1 cellular context compared by ENCODE assay signal in the genomic region with DNA sequence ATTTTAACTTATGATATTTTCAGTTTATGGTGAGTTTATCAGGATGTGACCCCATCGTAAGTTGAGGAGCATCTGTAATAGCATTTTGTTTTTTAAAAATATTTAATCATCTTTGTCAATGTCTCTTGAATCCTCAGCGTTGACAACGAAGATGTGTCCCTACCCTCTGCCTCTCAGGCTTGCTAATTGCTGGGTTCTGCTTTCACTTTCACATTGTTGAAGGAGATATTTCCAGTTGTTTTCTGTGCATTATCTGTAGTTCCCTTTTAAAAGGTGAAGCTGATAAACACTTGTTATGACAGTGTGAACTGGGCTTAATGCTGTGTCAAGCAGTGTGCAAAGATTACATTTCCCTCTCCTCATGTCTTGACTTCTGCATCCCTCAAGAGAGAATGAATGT.
TF ChIP-seq lines count a peak whose summit lies in the region.

No MANE protein-coding gene starts in this region.

TF ChIP-seq in WTC11, 78 proteins besides CTCF, POLR2A, EP300 and RAD21 (continued from another document):
- TF ChIP-seq, protein P1, sequence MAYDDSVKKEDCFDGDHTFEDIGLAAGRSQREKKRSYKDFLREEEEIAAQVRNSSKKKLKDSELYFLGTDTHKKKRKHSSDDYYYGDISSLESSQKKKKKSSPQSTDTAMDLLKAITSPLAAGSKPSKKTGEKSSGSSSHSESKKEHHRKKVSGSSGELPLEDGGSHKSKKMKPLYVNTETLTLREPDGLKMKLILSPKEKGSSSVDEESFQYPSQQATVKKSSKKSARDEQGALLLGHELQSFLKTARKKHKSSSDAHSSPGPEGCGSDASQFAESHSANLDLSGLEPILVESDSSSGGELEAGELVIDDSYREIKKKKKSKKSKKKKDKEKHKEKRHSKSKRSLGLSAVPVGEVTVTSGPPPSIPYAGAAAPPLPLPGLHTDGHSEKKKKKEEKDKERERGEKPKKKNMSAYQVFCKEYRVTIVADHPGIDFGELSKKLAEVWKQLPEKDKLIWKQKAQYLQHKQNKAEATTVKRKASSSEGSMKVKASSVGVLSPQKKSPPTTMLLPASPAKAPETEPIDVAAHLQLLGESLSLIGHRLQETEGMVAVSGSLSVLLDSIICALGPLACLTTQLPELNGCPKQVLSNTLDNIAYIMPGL (CRISPR knock-in tag; IDR thresholded peaks at IDR 0.05), result no peak
- no peak for TF ChIP-seq IRF2 (CRISPR knock-in tag; IDR thresholded peaks at IDR 0.05; ENCODE audit: borderline replicate concordance, low read depth)
- no peak for TF ChIP-seq FOXJ3 (CRISPR knock-in tag; IDR thresholded peaks at IDR 0.05; ENCODE audit: borderline replicate concordance)
- TF ChIP-seq NR1H2 (CRISPR knock-in tag; IDR thresholded peaks at IDR 0.05), result no peak
